In the genomic region with DNA sequence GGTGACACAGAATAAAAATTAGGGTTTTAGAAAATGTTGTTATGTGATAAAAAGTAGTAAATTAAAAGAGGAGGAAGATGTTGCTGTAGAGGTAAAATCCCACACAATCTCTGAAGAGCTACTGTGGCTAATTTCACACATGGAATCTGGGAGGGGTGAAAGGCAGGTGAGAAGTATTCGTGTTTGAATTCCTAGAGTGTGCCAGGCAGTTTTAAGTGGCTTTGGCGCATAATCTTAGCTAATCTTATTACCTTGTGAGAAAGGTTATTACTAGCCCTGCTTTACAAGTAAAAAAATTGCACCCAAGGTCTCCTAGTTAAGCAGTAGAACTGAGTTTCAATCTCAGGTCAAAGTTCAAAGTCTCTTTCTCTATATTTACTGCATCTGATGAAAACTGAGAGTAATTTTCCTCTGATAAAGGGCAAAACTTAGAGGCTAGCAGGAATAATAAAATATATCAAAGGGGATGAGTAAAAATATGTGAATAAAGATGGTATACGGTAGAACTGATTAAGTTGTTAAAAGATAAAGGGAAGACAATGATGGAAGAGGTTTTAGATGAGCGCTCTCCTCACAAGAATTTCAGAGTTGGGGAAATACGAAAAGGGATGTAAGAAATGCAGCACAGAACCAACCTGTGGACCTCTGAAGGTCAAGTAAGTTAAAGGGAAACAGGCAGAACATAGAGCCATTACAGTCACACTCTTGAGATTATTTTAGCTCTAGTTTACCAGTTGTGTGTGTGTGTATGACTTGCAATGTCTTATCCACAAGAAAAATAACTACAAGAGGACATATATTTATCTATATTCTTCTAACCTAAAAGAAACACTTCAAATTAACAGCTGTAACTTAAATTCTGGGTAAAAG, we compare ENCODE assay signal across 2 cellular contexts.
TF ChIP-seq lines count a peak whose summit lies in the region.

No MANE protein-coding gene starts in this region.

TF ChIP-seq in GM23338, 12 proteins besides CTCF, POLR2A, EP300 and RAD21 (continued from another document):
- TF ChIP-seq, protein P1, sequence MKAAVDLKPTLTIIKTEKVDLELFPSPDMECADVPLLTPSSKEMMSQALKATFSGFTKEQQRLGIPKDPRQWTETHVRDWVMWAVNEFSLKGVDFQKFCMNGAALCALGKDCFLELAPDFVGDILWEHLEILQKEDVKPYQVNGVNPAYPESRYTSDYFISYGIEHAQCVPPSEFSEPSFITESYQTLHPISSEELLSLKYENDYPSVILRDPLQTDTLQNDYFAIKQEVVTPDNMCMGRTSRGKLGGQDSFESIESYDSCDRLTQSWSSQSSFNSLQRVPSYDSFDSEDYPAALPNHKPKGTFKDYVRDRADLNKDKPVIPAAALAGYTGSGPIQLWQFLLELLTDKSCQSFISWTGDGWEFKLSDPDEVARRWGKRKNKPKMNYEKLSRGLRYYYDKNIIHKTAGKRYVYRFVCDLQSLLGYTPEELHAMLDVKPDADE (IDR thresholded peaks at IDR 0.05) = no peak

TF ChIP-seq in HepG2, 621 proteins besides CTCF, POLR2A, EP300 and RAD21 (continued from another document):
- TF ChIP-seq, protein P2, sequence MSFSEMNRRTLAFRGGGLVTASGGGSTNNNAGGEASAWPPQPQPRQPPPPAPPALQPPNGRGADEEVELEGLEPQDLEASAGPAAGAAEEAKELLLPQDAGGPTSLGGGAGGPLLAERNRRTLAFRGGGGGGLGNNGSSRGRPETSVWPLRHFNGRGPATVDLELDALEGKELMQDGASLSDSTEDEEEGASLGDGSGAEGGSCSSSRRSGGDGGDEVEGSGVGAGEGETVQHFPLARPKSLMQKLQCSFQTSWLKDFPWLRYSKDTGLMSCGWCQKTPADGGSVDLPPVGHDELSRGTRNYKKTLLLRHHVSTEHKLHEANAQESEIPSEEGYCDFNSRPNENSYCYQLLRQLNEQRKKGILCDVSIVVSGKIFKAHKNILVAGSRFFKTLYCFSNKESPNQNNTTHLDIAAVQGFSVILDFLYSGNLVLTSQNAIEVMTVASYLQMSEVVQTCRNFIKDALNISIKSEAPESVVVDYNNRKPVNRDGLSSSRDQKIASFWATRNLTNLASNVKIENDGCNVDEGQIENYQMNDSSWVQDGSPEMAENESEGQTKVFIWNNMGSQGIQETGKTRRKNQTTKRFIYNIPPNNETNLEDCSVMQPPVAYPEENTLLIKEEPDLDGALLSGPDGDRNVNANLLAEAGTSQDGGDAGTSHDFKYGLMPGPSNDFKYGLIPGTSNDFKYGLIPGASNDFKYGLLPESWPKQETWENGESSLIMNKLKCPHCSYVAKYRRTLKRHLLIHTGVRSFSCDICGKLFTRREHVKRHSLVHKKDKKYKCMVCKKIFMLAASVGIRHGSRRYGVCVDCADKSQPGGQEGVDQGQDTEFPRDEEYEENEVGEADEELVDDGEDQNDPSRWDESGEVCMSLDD (CRISPR knock-in tag; IDR thresholded peaks at IDR 0.05; ENCODE audit: borderline replicate concordance) = no peak
- TF ChIP-seq, protein P3, sequence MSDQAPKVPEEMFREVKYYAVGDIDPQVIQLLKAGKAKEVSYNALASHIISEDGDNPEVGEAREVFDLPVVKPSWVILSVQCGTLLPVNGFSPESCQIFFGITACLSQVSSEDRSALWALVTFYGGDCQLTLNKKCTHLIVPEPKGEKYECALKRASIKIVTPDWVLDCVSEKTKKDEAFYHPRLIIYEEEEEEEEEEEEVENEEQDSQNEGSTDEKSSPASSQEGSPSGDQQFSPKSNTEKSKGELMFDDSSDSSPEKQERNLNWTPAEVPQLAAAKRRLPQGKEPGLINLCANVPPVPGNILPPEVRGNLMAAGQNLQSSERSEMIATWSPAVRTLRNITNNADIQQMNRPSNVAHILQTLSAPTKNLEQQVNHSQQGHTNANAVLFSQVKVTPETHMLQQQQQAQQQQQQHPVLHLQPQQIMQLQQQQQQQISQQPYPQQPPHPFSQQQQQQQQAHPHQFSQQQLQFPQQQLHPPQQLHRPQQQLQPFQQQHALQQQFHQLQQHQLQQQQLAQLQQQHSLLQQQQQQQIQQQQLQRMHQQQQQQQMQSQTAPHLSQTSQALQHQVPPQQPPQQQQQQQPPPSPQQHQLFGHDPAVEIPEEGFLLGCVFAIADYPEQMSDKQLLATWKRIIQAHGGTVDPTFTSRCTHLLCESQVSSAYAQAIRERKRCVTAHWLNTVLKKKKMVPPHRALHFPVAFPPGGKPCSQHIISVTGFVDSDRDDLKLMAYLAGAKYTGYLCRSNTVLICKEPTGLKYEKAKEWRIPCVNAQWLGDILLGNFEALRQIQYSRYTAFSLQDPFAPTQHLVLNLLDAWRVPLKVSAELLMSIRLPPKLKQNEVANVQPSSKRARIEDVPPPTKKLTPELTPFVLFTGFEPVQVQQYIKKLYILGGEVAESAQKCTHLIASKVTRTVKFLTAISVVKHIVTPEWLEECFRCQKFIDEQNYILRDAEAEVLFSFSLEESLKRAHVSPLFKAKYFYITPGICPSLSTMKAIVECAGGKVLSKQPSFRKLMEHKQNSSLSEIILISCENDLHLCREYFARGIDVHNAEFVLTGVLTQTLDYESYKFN (CRISPR knock-in tag; conservative IDR thresholded peaks at IDR 0.05) = 0 out of 2 replicates have a peak, but pooled peaks have one; percentile 17
- TF ChIP-seq, protein P4, sequence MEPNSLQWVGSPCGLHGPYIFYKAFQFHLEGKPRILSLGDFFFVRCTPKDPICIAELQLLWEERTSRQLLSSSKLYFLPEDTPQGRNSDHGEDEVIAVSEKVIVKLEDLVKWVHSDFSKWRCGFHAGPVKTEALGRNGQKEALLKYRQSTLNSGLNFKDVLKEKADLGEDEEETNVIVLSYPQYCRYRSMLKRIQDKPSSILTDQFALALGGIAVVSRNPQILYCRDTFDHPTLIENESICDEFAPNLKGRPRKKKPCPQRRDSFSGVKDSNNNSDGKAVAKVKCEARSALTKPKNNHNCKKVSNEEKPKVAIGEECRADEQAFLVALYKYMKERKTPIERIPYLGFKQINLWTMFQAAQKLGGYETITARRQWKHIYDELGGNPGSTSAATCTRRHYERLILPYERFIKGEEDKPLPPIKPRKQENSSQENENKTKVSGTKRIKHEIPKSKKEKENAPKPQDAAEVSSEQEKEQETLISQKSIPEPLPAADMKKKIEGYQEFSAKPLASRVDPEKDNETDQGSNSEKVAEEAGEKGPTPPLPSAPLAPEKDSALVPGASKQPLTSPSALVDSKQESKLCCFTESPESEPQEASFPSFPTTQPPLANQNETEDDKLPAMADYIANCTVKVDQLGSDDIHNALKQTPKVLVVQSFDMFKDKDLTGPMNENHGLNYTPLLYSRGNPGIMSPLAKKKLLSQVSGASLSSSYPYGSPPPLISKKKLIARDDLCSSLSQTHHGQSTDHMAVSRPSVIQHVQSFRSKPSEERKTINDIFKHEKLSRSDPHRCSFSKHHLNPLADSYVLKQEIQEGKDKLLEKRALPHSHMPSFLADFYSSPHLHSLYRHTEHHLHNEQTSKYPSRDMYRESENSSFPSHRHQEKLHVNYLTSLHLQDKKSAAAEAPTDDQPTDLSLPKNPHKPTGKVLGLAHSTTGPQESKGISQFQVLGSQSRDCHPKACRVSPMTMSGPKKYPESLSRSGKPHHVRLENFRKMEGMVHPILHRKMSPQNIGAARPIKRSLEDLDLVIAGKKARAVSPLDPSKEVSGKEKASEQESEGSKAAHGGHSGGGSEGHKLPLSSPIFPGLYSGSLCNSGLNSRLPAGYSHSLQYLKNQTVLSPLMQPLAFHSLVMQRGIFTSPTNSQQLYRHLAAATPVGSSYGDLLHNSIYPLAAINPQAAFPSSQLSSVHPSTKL (CRISPR knock-in tag; IDR thresholded peaks at IDR 0.05) = peak; percentile 22; the same call in 1 of the 2 replicates
- TF ChIP-seq HES4 (CRISPR knock-in tag; IDR thresholded peaks at IDR 0.05; ENCODE audit: borderline replicate concordance) = no peak
- TF ChIP-seq, protein P5, sequence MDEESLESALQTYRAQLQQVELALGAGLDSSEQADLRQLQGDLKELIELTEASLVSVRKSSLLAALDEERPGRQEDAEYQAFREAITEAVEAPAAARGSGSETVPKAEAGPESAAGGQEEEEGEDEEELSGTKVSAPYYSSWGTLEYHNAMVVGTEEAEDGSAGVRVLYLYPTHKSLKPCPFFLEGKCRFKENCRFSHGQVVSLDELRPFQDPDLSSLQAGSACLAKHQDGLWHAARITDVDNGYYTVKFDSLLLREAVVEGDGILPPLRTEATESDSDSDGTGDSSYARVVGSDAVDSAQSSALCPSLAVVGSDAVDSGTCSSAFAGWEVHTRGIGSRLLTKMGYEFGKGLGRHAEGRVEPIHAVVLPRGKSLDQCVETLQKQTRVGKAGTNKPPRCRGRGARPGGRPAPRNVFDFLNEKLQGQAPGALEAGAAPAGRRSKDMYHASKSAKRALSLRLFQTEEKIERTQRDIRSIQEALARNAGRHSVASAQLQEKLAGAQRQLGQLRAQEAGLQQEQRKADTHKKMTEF (CRISPR knock-in tag; IDR thresholded peaks at IDR 0.05) = no peak
- no peak; the same call in 1 of the 2 replicates for TF ChIP-seq NCOR1 (IDR thresholded peaks at IDR 0.05; ENCODE audit: borderline replicate concordance, low read length)
- TF ChIP-seq ZNF343 (CRISPR knock-in tag; IDR thresholded peaks at IDR 0.05) = no peak
- no peak for TF ChIP-seq ZNF33A (CRISPR knock-in tag; IDR thresholded peaks at IDR 0.05; ENCODE audit: borderline replicate concordance)
- TF ChIP-seq, protein P6, sequence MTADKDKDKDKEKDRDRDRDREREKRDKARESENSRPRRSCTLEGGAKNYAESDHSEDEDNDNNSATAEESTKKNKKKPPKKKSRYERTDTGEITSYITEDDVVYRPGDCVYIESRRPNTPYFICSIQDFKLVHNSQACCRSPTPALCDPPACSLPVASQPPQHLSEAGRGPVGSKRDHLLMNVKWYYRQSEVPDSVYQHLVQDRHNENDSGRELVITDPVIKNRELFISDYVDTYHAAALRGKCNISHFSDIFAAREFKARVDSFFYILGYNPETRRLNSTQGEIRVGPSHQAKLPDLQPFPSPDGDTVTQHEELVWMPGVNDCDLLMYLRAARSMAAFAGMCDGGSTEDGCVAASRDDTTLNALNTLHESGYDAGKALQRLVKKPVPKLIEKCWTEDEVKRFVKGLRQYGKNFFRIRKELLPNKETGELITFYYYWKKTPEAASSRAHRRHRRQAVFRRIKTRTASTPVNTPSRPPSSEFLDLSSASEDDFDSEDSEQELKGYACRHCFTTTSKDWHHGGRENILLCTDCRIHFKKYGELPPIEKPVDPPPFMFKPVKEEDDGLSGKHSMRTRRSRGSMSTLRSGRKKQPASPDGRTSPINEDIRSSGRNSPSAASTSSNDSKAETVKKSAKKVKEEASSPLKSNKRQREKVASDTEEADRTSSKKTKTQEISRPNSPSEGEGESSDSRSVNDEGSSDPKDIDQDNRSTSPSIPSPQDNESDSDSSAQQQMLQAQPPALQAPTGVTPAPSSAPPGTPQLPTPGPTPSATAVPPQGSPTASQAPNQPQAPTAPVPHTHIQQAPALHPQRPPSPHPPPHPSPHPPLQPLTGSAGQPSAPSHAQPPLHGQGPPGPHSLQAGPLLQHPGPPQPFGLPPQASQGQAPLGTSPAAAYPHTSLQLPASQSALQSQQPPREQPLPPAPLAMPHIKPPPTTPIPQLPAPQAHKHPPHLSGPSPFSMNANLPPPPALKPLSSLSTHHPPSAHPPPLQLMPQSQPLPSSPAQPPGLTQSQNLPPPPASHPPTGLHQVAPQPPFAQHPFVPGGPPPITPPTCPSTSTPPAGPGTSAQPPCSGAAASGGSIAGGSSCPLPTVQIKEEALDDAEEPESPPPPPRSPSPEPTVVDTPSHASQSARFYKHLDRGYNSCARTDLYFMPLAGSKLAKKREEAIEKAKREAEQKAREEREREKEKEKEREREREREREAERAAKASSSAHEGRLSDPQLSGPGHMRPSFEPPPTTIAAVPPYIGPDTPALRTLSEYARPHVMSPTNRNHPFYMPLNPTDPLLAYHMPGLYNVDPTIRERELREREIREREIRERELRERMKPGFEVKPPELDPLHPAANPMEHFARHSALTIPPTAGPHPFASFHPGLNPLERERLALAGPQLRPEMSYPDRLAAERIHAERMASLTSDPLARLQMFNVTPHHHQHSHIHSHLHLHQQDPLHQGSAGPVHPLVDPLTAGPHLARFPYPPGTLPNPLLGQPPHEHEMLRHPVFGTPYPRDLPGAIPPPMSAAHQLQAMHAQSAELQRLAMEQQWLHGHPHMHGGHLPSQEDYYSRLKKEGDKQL (CRISPR knock-in tag; IDR thresholded peaks at IDR 0.05; ENCODE audit: low read depth) = no peak
- no peak for TF ChIP-seq FOXC1 (CRISPR knock-in tag; IDR thresholded peaks at IDR 0.05; ENCODE audit: borderline replicate concordance)
- no peak for TF ChIP-seq ZNF781 (CRISPR knock-in tag; IDR thresholded peaks at IDR 0.05; ENCODE audit: borderline replicate concordance, not compliant biosample characterization)
- TF ChIP-seq ZFP36 (IDR thresholded peaks at IDR 0.05; ENCODE audit: borderline replicate concordance, low read depth, low read length, partially characterized antibody) = no peak
- no peak for TF ChIP-seq ZNF816 (CRISPR knock-in tag; IDR thresholded peaks at IDR 0.05; ENCODE audit: borderline replicate concordance)
- TF ChIP-seq MBD4 (IDR thresholded peaks at IDR 0.05; ENCODE audit: borderline replicate concordance, low read length) = no peak
- TF ChIP-seq ATF1 (CRISPR knock-in tag; IDR thresholded peaks at IDR 0.05) = no peak
TF ChIP-seq in HepG2: peak in this region for 4.
